ENCODE assay signal across 9 cellular contexts in the genomic region with DNA sequence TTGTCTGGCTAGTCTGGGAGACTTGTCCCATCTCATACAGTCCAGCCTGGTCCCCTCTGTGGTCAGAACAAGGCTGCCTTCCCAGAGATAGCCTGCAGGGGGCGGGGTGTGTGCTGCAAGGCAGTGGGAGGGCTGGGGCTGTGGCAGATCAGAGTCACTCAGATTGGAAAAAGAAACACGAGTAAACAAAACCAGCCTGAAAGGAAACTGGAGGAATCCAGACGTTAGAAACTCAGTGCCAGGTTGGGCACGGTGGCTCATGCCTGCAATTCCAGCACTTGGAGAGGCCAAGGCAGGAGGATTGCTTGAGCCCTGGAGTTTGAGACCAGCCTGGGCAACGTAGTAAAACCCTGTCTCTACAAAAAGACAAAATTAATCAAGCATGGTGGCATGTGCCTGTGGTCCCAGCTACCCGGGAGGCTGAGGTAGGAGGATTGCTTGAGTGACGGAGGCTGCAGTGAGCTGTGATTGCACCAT. TPM values are rescaled to one million over a fixed set of nuclear protein-coding genes. Genes with fewer than 3 reads are reported as not detected.
DNase-seq lines count a peak whose midpoint lies in the region; ATAC-seq and TF ChIP-seq lines count a peak whose summit lies in the region.
"Had no signal": no experiment of that assay in that cellular context is flagged by ENCODE, and none has a peak within 500 bp of the region (broad histone marks: within the 10 kb centered on the region; RNA-seq: fewer than 3 reads in every experiment).

No MANE protein-coding gene starts in this region.

- no peaks in the 10 kb centered on the region for H3K79me2 ChIP-seq in PC-3 (ENCODE audit: low read length)

- intact Hi-C loops in Caco-2 (cut with micrococcal nuclease; ENCODE audit: unreplicated experiment), result loop anchor here (1.0 kb wide), 1 partner anchor 259 kb away; no protein-coding TSS in a partner anchor
- intact Hi-C loops in PC-3 (cut with micrococcal nuclease), result loop anchor here (1.0 to 10.0 kb wide), 3 partner anchors 20 to 384 kb away; no protein-coding TSS in a partner anchor

- CTCF ChIA-PET in Caco-2 (lab: Charles Lee), result interaction anchor here (1.5 kb wide), 1 partner anchor 57 kb away, joined by 3 read pairs; a partner anchor contains a TSS
- CTCF ChIA-PET in PC-3 (lab: Charles Lee), result interaction anchor here (1.0 kb wide), 1 partner anchor 30 kb away, joined by 3 read pairs; no protein-coding TSS in a partner anchor

- H3K27ac Mint-ChIP-seq in Caco-2 (ENCODE audit: unreplicated experiment) (no peak overlapping the region), nephron (peak overlapping the region; percentile 33 to 80 (median 60))

- no peak overlapping the region for H3K4me3 Mint-ChIP-seq in Caco-2 (ENCODE audit: unreplicated experiment)
- no peak overlapping the region for H3K4me3 Mint-ChIP-seq in nephron

- H3K27me3 ChIP-seq in Caco-2 (replicated peaks; ENCODE audit: control insufficient read depth, insufficient read depth, low read length) (no peaks in the 10 kb centered on the region), PC-3 (ENCODE audit: low read length) (no peaks in the 10 kb centered on the region)

- no peaks in the 10 kb centered on the region for H4K20me1 ChIP-seq in PC-3 (ENCODE audit: low read length)

- POLR2A ChIA-PET in Caco-2 (lab: Charles Lee), result no interaction called here
- POLR2A ChIA-PET in PC-3 (lab: Charles Lee; ENCODE audit: unreplicated experiment), result no interaction called here

- peaks cover 1% of the 10 kb centered on the region; the same call in 1 of the 2 replicates for H3K36me3 ChIP-seq in Caco-2 (ENCODE audit: control insufficient read depth, insufficient read depth, low read length)
- H3K36me3 ChIP-seq in PC-3 (ENCODE audit: low read depth, low read length), result peaks cover under 1% of the 10 kb centered on the region; the same call in 1 of the 2 replicates

- H3K9me2 ChIP-seq in PC-3 (replicated peaks; ENCODE audit: low read length), result no peaks in the 10 kb centered on the region

- H3K27ac ChIP-seq in PC-3 (ENCODE audit: low read length), result no peak overlapping the region

- no peaks in the 10 kb centered on the region for H3K4me1 Mint-ChIP-seq in Caco-2 (ENCODE audit: low read depth, unreplicated experiment)
- peaks cover 65% of the 10 kb centered on the region for H3K4me1 Mint-ChIP-seq in nephron

- H3K27me3 Mint-ChIP-seq in Caco-2 (ENCODE audit: insufficient read depth, unreplicated experiment), result no peaks in the 10 kb centered on the region
- H3K27me3 Mint-ChIP-seq in nephron (ENCODE audit: low read depth), result peaks cover 21% of the 10 kb centered on the region

- peak overlapping the region; percentile 53; the same call in 1 of the 2 replicates for H3K4me2 ChIP-seq in PC-3 (ENCODE audit: low read length)

- peak; percentile 53 for ATAC-seq in HG03175 (IDR thresholded peaks at IDR 0.05; ENCODE audit: unreplicated experiment)
- peak; percentile 92 for ATAC-seq in PC-3
- no peak for ATAC-seq in GM18861 (IDR thresholded peaks at IDR 0.05; ENCODE audit: unreplicated experiment)

- peak; percentile 76 to 85 for DNase-seq in Caco-2
- peak; percentile 86 for DNase-seq in PC-3
- peak; percentile 72 for DNase-seq in activated T-cell treated with anti-CD3 and anti-CD28 coated beads, Interleukin-2, amount 50 U/mL, for 1 hour
- DNase-seq in fibroblast of gingiva (ENCODE audit: low read depth), result peak; percentile 86
- peak; percentile 66 for DNase-seq in stimulated activated naive CD4-positive, alpha-beta T cell treated with Interleukin-2 at 50 U/mL for 16 hours (lab: John Stamatoyannopoulos, UW)

- no peaks in the 10 kb centered on the region for H3K9me3 Mint-ChIP-seq in Caco-2 (ENCODE audit: unreplicated experiment)
- no peaks in the 10 kb centered on the region for H3K9me3 Mint-ChIP-seq in nephron

- no peaks in the 10 kb centered on the region for H3K9me3 ChIP-seq in Caco-2
- no peaks in the 10 kb centered on the region for H3K9me3 ChIP-seq in PC-3 (ENCODE audit: low read length)

- no peak overlapping the region for H3K9ac ChIP-seq in PC-3 (ENCODE audit: low read length)

- H3K36me3 Mint-ChIP-seq in Caco-2 (ENCODE audit: insufficient read depth, unreplicated experiment) (peaks cover 10% of the 10 kb centered on the region), nephron (ENCODE audit: low read depth) (peaks cover 11% of the 10 kb centered on the region)

- no TSS peak for BruUV-seq in Caco-2 (replicated peaks; lab: Mats Ljungman, UMichigan)
- no TSS peak for BruUV-seq in PC-3 (replicated peaks; lab: Mats Ljungman, UMichigan)

- no peak overlapping the region for H3K4me3 ChIP-seq in Caco-2 (ENCODE audit: low read depth, low read length)
- no peak overlapping the region for H3K4me3 ChIP-seq in PC-3 (ENCODE audit: low read length)

- H2AFZ ChIP-seq in PC-3 (ENCODE audit: low read length), result peak overlapping the region; percentile 72

- no peaks in the 10 kb centered on the region for H3K4me1 ChIP-seq in Caco-2
- H3K4me1 ChIP-seq in PC-3 (ENCODE audit: insufficient read depth, low read length), result peaks cover 2% of the 10 kb centered on the region; the same call in 1 of the 2 replicates

- TF ChIP-seq CTCF in Caco-2 (IDR thresholded peaks at IDR 0.05; ENCODE audit: insufficient read depth in 1 of 2, low read depth in 1 of 2, low read length in 1 of 2, severe bottlenecking in 1 of 2, unreplicated experiment in 1 of 2), result peak; percentile 80 to 88
- peak; percentile 84 for TF ChIP-seq CTCF in PC-3 (conservative IDR thresholded peaks at IDR 0.05; ENCODE audit: low read depth, low read length)
- TF ChIP-seq CTCF in nephron (IDR thresholded peaks at IDR 0.05; ENCODE audit: unreplicated experiment in 3 of 3), result peak; percentile 61 to 77 (median 65)

- no peaks in the 10 kb centered on the region for H3F3A ChIP-seq in PC-3 (ENCODE audit: low read length, unreplicated experiment)

RNA-seq across cellular contexts. Expression of a gene that starts 20.2 kb away (rescaled TPM):
- total RNA-seq in Caco-2 (2022) (52.9 and 53.2 TPM in 2 replicates), PC-3 (2014; rRNA removed) (54.5 and 83.6 TPM in 2 replicates)

RNA-seq across cellular contexts. Expression of a gene that starts 22.0 kb away (rescaled TPM):
- 0.44 and 0.45 TPM in 2 replicates for total RNA-seq in Caco-2 (2022)
- total RNA-seq in PC-3 (2014; rRNA removed), result not detected in 2 replicates
- total RNA-seq: activated CD8-positive, alpha-beta memory T cell treated with anti-CD3 and anti-CD28 coated beads for 36 hours had no signal

RNA-seq across cellular contexts. Expression of a gene that starts 35.1 kb away (rescaled TPM):
- not detected in 2 replicates for total RNA-seq in Caco-2 (2022)
- total RNA-seq in PC-3 (2014; rRNA removed), result not detected in 2 replicates
- total RNA-seq: activated CD8-positive, alpha-beta memory T cell treated with anti-CD3 and anti-CD28 coated beads for 36 hours had no signal

RNA-seq across cellular contexts. Expression of a gene that starts 57.2 kb away (rescaled TPM):
- total RNA-seq in Caco-2 (2022) (115 and 122 TPM in 2 replicates), PC-3 (2014; rRNA removed) (70.0 and 107 TPM in 2 replicates)
